In the genomic region with DNA sequence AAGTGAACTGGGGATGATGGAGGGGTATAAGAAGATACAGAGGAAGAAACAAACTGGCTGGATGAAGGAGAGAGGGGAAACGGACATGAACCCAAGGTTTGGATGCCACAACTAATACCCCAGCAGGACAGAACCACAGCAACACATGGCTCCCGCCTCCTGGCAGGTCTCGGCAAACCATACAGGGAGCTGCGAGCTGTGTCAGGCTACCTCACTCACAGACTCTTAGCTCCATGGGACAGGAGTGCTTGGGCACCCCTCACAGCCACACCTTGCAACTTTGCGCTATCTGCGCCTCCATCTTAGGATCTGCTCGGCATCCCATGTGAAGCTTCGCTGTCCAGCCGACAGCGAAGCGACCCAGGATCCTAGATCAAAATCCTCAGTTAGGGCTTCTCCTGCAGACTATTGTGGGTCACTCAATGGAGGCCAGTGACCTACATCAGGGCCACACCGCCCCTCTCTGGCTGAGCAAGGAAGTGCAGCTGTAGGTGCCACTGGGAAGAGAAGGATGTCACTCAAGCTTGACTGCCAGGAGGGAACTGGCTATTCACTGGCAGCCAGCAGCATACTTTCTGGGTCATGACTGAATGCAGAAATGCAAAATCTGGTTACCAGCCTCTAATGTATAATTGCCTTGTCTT, we compare ENCODE assay signal across 8 cellular contexts.
A peak's percentile ranks its signal among the peaks of the same experiment; 100 is the strongest.
DNase-seq lines count a peak whose midpoint lies in the region; ATAC-seq and FAIRE-seq lines count a peak whose summit lies in the region.

No MANE protein-coding gene starts in this region.

- no peak overlapping the region for H3K4me3 ChIP-seq in small intestine (ENCODE audit: low read depth in 1 of 2, low read length in 2 of 2)

- no peaks in the 10 kb centered on the region for H3K27me3 ChIP-seq in small intestine (ENCODE audit: control insufficient read depth in 2 of 2, insufficient read depth in 2 of 2, low read length in 2 of 2)

- H3K27ac ChIP-seq in small intestine (ENCODE audit: low read depth in 1 of 2, low read length in 1 of 2) = no peak overlapping the region

- WGBS in small intestine, 3 donors = 53 to 62% (median 59%) methylated on average over 12 of the region's 12 CpGs

- H3K36me3 ChIP-seq in small intestine (ENCODE audit: control insufficient read depth in 2 of 2, insufficient read depth in 2 of 2, low read length in 2 of 2) = no peaks in the 10 kb centered on the region

- no peaks in the 10 kb centered on the region for H3K4me1 ChIP-seq in small intestine (ENCODE audit: control insufficient read depth in 2 of 2, insufficient read depth in 1 of 2, low read depth in 1 of 2, low read length in 1 of 2)

- ATAC-seq in HG03354 (IDR thresholded peaks at IDR 0.05; ENCODE audit: poor library complexity, severe bottlenecking, unreplicated experiment) = peak; percentile 52
- ATAC-seq in HG03159 (IDR thresholded peaks at IDR 0.05; ENCODE audit: unreplicated experiment) = no peak
- ATAC-seq in HG03139 (IDR thresholded peaks at IDR 0.05; ENCODE audit: unreplicated experiment) = no peak

- no peaks in the 10 kb centered on the region for H3K9me3 ChIP-seq in small intestine (ENCODE audit: control insufficient read depth, low read depth)

- no peak for FAIRE-seq in small intestine (lab: Jason Lieb, UNC)

- DNase-seq in GM04504 (ENCODE audit: low read depth) (peak; percentile 14), NOMO-1 treated with dmso at 0.1 percent for 144 hours (lab: John Stamatoyannopoulos, UW; ENCODE audit: unreplicated experiment) (peak; percentile 3), astrocyte of the hippocampus (ENCODE audit: low read depth, low spot score) (peak; percentile 41), iPS DF 4.7 (ENCODE audit: extremely low read depth, low spot score) (peak; percentile 51), small intestine (peak; percentile 41)
